In genomic region chr2:209334188-209335017, GRCh38 we compare ENCODE assay signal across 9 cellular contexts.
DNase-seq lines count a peak whose midpoint lies in the region; ATAC-seq and TF ChIP-seq lines count a peak whose summit lies in the region.
"Had no signal": no experiment of that assay in that cellular context is flagged by ENCODE, and none has a peak within 500 bp of the region (broad histone marks: within the 10 kb centered on the region; RNA-seq: fewer than 3 reads in every experiment).

No MANE protein-coding gene starts in this region.

- H3K9me3 Mint-ChIP-seq in activated CD4-positive, alpha-beta T cell treated with anti-CD3 and anti-CD28 coated beads for 36 hours (ENCODE audit: low read depth), result no peaks in the 10 kb centered on the region
- no peaks in the 10 kb centered on the region for H3K9me3 Mint-ChIP-seq in GM23338
- H3K9me3 Mint-ChIP-seq: CD4-positive, CD25-positive, alpha-beta regulatory T cell had no signal

- H3K4me1 Mint-ChIP-seq in activated CD4-positive, alpha-beta T cell treated with anti-CD3 and anti-CD28 coated beads for 36 hours, result no peaks in the 10 kb centered on the region
- H3K4me1 Mint-ChIP-seq in GM23338, result peaks cover 10% of the 10 kb centered on the region
- H3K4me1 Mint-ChIP-seq: CD4-positive, CD25-positive, alpha-beta regulatory T cell had no signal

- DNase-seq in activated CD4-positive, alpha-beta T cell treated with anti-CD3 and anti-CD28 coated beads for 36 hours, result peak; percentile 68
- no peak for DNase-seq in activated CD4-positive, alpha-beta T cell treated with anti-CD3 and anti-CD28 coated beads for 1 hour
- DNase-seq in GM23338 (ENCODE audit: low spot score), result peak; percentile 85
- DNase-seq in KBM-7, result peak; percentile 46
- DNase-seq in NT2/D1 (ENCODE audit: low read depth, low spot score), result peak; percentile 33
- peak in 37 of 56 donors; percentile 0 to 72 (median 25) for DNase-seq in amygdala (lab: John Stamatoyannopoulos, UW)
- DNase-seq in hippocampal formation (lab: John Stamatoyannopoulos, UW), result peak; percentile 25 to 62
- no peak for DNase-seq in spleen

- TF ChIP-seq CTCF in GM23338 (conservative IDR thresholded peaks at IDR 0.05; ENCODE audit: low read depth in 2 of 2) (peak; percentile 94), spleen (IDR thresholded peaks at IDR 0.05 in 8 of 11, conservative IDR thresholded peaks at IDR 0.05 in 3 of 11) (peak; percentile 7 to 79 (median 67))

- H3K9me2 ChIP-seq in GM23338 (ENCODE audit: insufficient read depth), result no peaks in the 10 kb centered on the region

- H3K9me3 ChIP-seq in NT2/D1 (ENCODE audit: insufficient read depth, low read length), result no peaks in the 10 kb centered on the region
- H3K9me3 ChIP-seq in spleen, result no peaks in the 10 kb centered on the region

- no peak overlapping the region for H2AFZ ChIP-seq in GM23338

- no peak overlapping the region for H3K27ac Mint-ChIP-seq in activated CD4-positive, alpha-beta T cell treated with anti-CD3 and anti-CD28 coated beads for 36 hours
- H3K27ac Mint-ChIP-seq in GM23338, result no peak overlapping the region
- H3K27ac Mint-ChIP-seq: CD4-positive, CD25-positive, alpha-beta regulatory T cell had no signal

- POLR2A ChIA-PET in activated CD4-positive, alpha-beta T cell treated with anti-CD3 and anti-CD28 coated beads for 36 hours (lab: Charles Lee), result no interaction called here

- peaks cover 6% of the 10 kb centered on the region; the same call in 1 of the 2 replicates for H3K4me1 ChIP-seq in GM23338 (ENCODE audit: insufficient read depth)
- H3K4me1 ChIP-seq in NT2/D1 (ENCODE audit: insufficient read depth, insufficient read length), result no peaks in the 10 kb centered on the region
- peaks cover 0 to 5% (median 0%) of the 10 kb centered on the region in 6 donors for H3K4me1 ChIP-seq in spleen

- no peaks in the 10 kb centered on the region for H4K20me1 ChIP-seq in GM23338 (replicated peaks; ENCODE audit: insufficient read depth)

- H3K36me3 Mint-ChIP-seq in activated CD4-positive, alpha-beta T cell treated with anti-CD3 and anti-CD28 coated beads for 36 hours (ENCODE audit: low read depth), result no peaks in the 10 kb centered on the region
- 0 out of 3 replicates have a peak, but pooled peaks cover 2% of the 10 kb centered on the region for H3K36me3 Mint-ChIP-seq in GM23338 (ENCODE audit: low read depth)
- H3K36me3 Mint-ChIP-seq: CD4-positive, CD25-positive, alpha-beta regulatory T cell had no signal

- WGBS in spleen, 5 donors, result 8 to 13% (median 12%) methylated on average over 7 of the region's 7 CpGs

- no peak overlapping the region for H3K4me3 Mint-ChIP-seq in activated CD4-positive, alpha-beta T cell treated with anti-CD3 and anti-CD28 coated beads for 36 hours
- H3K4me3 Mint-ChIP-seq in GM23338, result no peak overlapping the region
- H3K4me3 Mint-ChIP-seq: CD4-positive, CD25-positive, alpha-beta regulatory T cell had no signal

- no peak overlapping the region for H3K4me2 ChIP-seq in GM23338

- no peaks in the 10 kb centered on the region for H3F3A ChIP-seq in GM23338 (replicated peaks; ENCODE audit: low read depth)

- no peaks in the 10 kb centered on the region for H3K36me3 ChIP-seq in GM23338 (ENCODE audit: insufficient read depth)
- H3K36me3 ChIP-seq in NT2/D1 (ENCODE audit: insufficient read depth, insufficient read length, low read length), result no peaks in the 10 kb centered on the region
- H3K36me3 ChIP-seq in spleen, result no peaks in the 10 kb centered on the region

- in situ Hi-C loops in KBM-7 (cut with MboI; ENCODE audit: low pct_unique_long_range_greater_than_20kb, low sequenced_read_pairs), result no loop called here

- H3K9ac ChIP-seq in NT2/D1 (ENCODE audit: insufficient read length, low read depth), result no peak overlapping the region

- no peaks in the 10 kb centered on the region for H3K79me2 ChIP-seq in GM23338 (replicated peaks; ENCODE audit: insufficient read depth)

- H3K4me3 ChIP-seq in GM23338 (no peak overlapping the region), NT2/D1 (ENCODE audit: insufficient read length, low read depth) (no peak overlapping the region), spleen (no peak overlapping the region)

- H3K27ac ChIP-seq in GM23338 (ENCODE audit: low read depth) (no peak overlapping the region), spleen (no peak overlapping the region)

- CTCF ChIA-PET in activated CD4-positive, alpha-beta T cell treated with anti-CD3 and anti-CD28 coated beads for 36 hours (lab: Charles Lee), result interaction anchor here (0.5 to 3.5 kb wide), 29 partner anchors 9 to 961 kb away, joined by 3 to 24 read pairs (median 3); partner anchors contain the start of gene MAP2

- H3K27me3 Mint-ChIP-seq in activated CD4-positive, alpha-beta T cell treated with anti-CD3 and anti-CD28 coated beads for 36 hours, result no peaks in the 10 kb centered on the region
- no peaks in the 10 kb centered on the region for H3K27me3 Mint-ChIP-seq in GM23338 (ENCODE audit: insufficient read depth, low read depth, poor library complexity)
- H3K27me3 Mint-ChIP-seq: CD4-positive, CD25-positive, alpha-beta regulatory T cell had no signal

- TF ChIP-seq POLR2A in spleen (IDR thresholded peaks at IDR 0.05), result no peak

- ATAC-seq in activated CD4-positive, alpha-beta T cell treated with anti-CD3 and anti-CD28 coated beads for 36 hours, result peak; percentile 47
- ATAC-seq in GM23338, result peak; percentile 62

- H3K27me3 ChIP-seq in GM23338 (ENCODE audit: insufficient read depth), result peaks cover 6% of the 10 kb centered on the region; the same call in 1 of the 2 replicates
- H3K27me3 ChIP-seq in NT2/D1 (ENCODE audit: insufficient read depth, insufficient read length), result no peaks in the 10 kb centered on the region
- H3K27me3 ChIP-seq in spleen (replicated peaks in 1 of 7), result peaks cover 0 to 6% (median 0%) of the 10 kb centered on the region in 7 donors

- intact Hi-C loops in activated CD4-positive, alpha-beta T cell treated with anti-CD3 and anti-CD28 coated beads for 36 hours (cut with DNase I, micrococcal nuclease), result loop anchor here (1.0 to 5.0 kb wide), 8 partner anchors 88 to 864 kb away; partner anchors contain the start of gene MAP2 (in 1 of the 2)
- intact Hi-C loops in spleen (cut with DNase I; ENCODE audit: low total_unique reads), result loop anchor here (10.0 kb wide), 1 partner anchor 860 kb away; no protein-coding TSS in a partner anchor

TF ChIP-seq in GM23338, 12 proteins besides CTCF, POLR2A, EP300 and RAD21:
- TF ChIP-seq ETS1 (IDR thresholded peaks at IDR 0.05) (no peak), CREB1 (CRISPR knock-in tag; IDR thresholded peaks at IDR 0.05; ENCODE audit: low read depth) (no peak), REST (IDR thresholded peaks at IDR 0.05; ENCODE audit: unreplicated experiment) (no peak)

Comparison
In these comparisons a context has a peak if more than half of its experiments do, and no peak if none do; other contexts are left out.
1. DNase-seq: peak in activated CD4-positive, alpha-beta T cell treated with anti-CD3 and anti-CD28 coated beads for 36 hours (single experiment), GM23338 (single experiment), KBM-7 (single experiment), NT2/D1 (single experiment), amygdala (37 of 56) and hippocampal formation (2 of 2); none in activated CD4-positive, alpha-beta T cell treated with anti-CD3 and anti-CD28 coated beads for 1 hour (single experiment) and spleen (single experiment).